15 cellular contexts compared by ENCODE assay signal in genomic region chr22:25120761-25121212, GRCh38.
DNase-seq lines count a peak whose midpoint lies in the region; ATAC-seq, FAIRE-seq and TF ChIP-seq lines count a peak whose summit lies in the region.
"Had no signal": no experiment of that assay in that cellular context is flagged by ENCODE, and none has a peak within 500 bp of the region (broad histone marks: within the 10 kb centered on the region; RNA-seq: fewer than 3 reads in every experiment).

No MANE protein-coding gene starts in this region.

- H3K27ac Mint-ChIP-seq in brain, result peak overlapping the region; percentile 55 to 95 (median 78)
- H3K27ac Mint-ChIP-seq: naive B cell had no signal

- H3K4me1 ChIP-seq in HEK293 (ENCODE audit: control insufficient read depth, insufficient read depth, low read length) (no peaks in the 10 kb centered on the region), kidney (ENCODE audit: control insufficient read depth in 1 of 2, insufficient read depth in 1 of 2, low read depth in 1 of 2, low read length in 2 of 2) (peaks cover 23 to 26% of the 10 kb centered on the region in 2 donors)
- H3K4me1 ChIP-seq: BE2C had no signal

- H3K9me3 Mint-ChIP-seq in brain, result peaks cover 3 to 23% (median 14%) of the 10 kb centered on the region in 5 experiments

- H3K4me3 ChIP-seq in HEK293 (ENCODE audit: low read depth, low read length) (no peak overlapping the region), kidney (ENCODE audit: low read length in 2 of 2) (peak overlapping the region in 1 of 2 donors; percentile 8), H7 (ENCODE audit: insufficient read depth, low read depth, low read length) (no peak overlapping the region)

- intact Hi-C loops in kidney (cut with DNase I), result no loop called here
- intact Hi-C loops in sciatic nerve (cut with DNase I), result no loop called here

- no peak for TF ChIP-seq CTCF in HEK293 (tag by site-specific recombination; IDR thresholded peaks at IDR 0.05)
- no peak for TF ChIP-seq CTCF in brain (conservative IDR thresholded peaks at IDR 0.05)
- no peak for TF ChIP-seq CTCF in kidney (IDR thresholded peaks at IDR 0.05; ENCODE audit: borderline replicate concordance, extremely low read depth, insufficient read depth)

- H3K9me3 ChIP-seq in HEK293 (ENCODE audit: control insufficient read depth, insufficient read depth, low read depth, low read length) (no peaks in the 10 kb centered on the region), kidney (ENCODE audit: control insufficient read depth in 1 of 2, low read length in 2 of 2) (no peaks in the 10 kb centered on the region)
- H3K9me3 ChIP-seq: BE2C had no signal

- peaks cover 0 to 5% of the 10 kb centered on the region in 2 experiments; a peak in 1 of 3 replicates for H3K36me3 ChIP-seq in HEK293 (ENCODE audit: control insufficient read depth in 2 of 2, insufficient read depth in 1 of 2, low read length in 2 of 2)
- H3K36me3 ChIP-seq in kidney (ENCODE audit: control insufficient read depth in 1 of 2, insufficient read depth in 2 of 2, low read length in 2 of 2), result no peaks in the 10 kb centered on the region
- H3K36me3 ChIP-seq in H7 (replicated peaks; ENCODE audit: control insufficient read depth, insufficient read depth, low read length), result no peaks in the 10 kb centered on the region
- H3K36me3 ChIP-seq: BE2C had no signal

- peaks cover 46% of the 10 kb centered on the region for H3K4me1 Mint-ChIP-seq in brain
- H3K4me1 Mint-ChIP-seq: naive B cell had no signal

- H3K27me3 ChIP-seq in H7 (ENCODE audit: control insufficient read depth, insufficient read depth, low read length), result no peaks in the 10 kb centered on the region
- H3K27me3 ChIP-seq: BE2C, foreskin keratinocyte had no signal

- H3K27ac ChIP-seq in HEK293 (ENCODE audit: extremely low read depth, low read depth, low read length) (no peak overlapping the region), kidney (ENCODE audit: low read depth in 2 of 2, low read length in 2 of 2) (peak overlapping the region; percentile 75 to 89)

- H3K36me3 Mint-ChIP-seq in brain, result peaks cover 33% of the 10 kb centered on the region

- H3K9ac ChIP-seq in kidney (ENCODE audit: low read length in 2 of 2), result peak overlapping the region in 1 of 2 donors; percentile 51

- DNase-seq in kidney (peak; percentile 85), sciatic nerve (ENCODE audit: low spot score) (no peak), occipital lobe (lab: John Stamatoyannopoulos, UW) (no peak), H7 (no peak)
- DNase-seq: activated CD4-positive, alpha-beta T cell treated with anti-CD3 and anti-CD28 coated beads, Interleukin-2, amount 50 U/mL, for 1 hour; BE2C; central memory CD4-positive, alpha-beta T cell; GF-D8; naive B cell; stimulated activated naive CD4-positive, alpha-beta T cell treated with Interleukin-2 at 50 U/mL for 16 hours had no signal

- H3K4me3 Mint-ChIP-seq in brain, result peak overlapping the region in 1 of 5 experiments; percentile 22
- H3K4me3 Mint-ChIP-seq: naive B cell had no signal

- POLR2A ChIA-PET in HEK293 (lab: Yijun Ruan, JAX), result no interaction called here

- FAIRE-seq in kidney (lab: Jason Lieb, UNC), result no peak

- H3K27me3 Mint-ChIP-seq in brain, result peaks cover 7% of the 10 kb centered on the region

- CTCF ChIA-PET in HEK293 (lab: Yijun Ruan, JAX), result no interaction called here

- peak; percentile 61 for ATAC-seq in sciatic nerve
- no peak for ATAC-seq in GM18873 (IDR thresholded peaks at IDR 0.05; ENCODE audit: low FRiP score, unreplicated experiment)
- ATAC-seq in GM18511 (IDR thresholded peaks at IDR 0.05; ENCODE audit: unreplicated experiment), result no peak

TF ChIP-seq in HEK293, 187 proteins besides CTCF, POLR2A, EP300 and RAD21:
- TF ChIP-seq PRDM1 (tag by site-specific recombination; IDR thresholded peaks at IDR 0.05), result peak; percentile 25; the same call in 1 of the 2 replicates
- TF ChIP-seq, protein P1, sequence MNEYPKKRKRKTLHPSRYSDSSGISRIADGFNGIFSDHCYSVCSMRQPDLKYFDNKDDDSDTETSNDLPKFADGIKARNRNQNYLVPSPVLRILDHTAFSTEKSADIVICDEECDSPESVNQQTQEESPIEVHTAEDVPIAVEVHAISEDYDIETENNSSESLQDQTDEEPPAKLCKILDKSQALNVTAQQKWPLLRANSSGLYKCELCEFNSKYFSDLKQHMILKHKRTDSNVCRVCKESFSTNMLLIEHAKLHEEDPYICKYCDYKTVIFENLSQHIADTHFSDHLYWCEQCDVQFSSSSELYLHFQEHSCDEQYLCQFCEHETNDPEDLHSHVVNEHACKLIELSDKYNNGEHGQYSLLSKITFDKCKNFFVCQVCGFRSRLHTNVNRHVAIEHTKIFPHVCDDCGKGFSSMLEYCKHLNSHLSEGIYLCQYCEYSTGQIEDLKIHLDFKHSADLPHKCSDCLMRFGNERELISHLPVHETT (tag by site-specific recombination; IDR thresholded peaks at IDR 0.05), result no peak
- no peak for TF ChIP-seq ZBTB10 (tag by site-specific recombination; IDR thresholded peaks at IDR 0.05)
- no peak for TF ChIP-seq ZFHX2 (tag by site-specific recombination; conservative IDR thresholded peaks at IDR 0.05)
TF ChIP-seq in HEK293: peak in this region for 1.
